Comparison of ENCODE assay signal across 31 cellular contexts in genomic region chr15:98792117-98792516, GRCh38.
"Had no signal": no experiment of that assay in that cellular context is flagged by ENCODE, and none has a peak within 500 bp of the region (broad histone marks: within the 10 kb centered on the region; RNA-seq: fewer than 3 reads in every experiment).

No MANE protein-coding gene starts in this region.

- H3K4me3 ChIP-seq: adrenal gland, body of pancreas, esophagus squamous epithelium had no signal

- H3K4me3 Mint-ChIP-seq: activated CD4-positive, alpha-beta memory T cell treated with anti-CD3 and anti-CD28 coated beads for 36 hours; activated CD8-positive, alpha-beta memory T cell treated with anti-CD3 and anti-CD28 coated beads, Interleukin-2, amount 10 ng/mL, durations not matched to agents 7 days and 5 days; activated CD8-positive, alpha-beta T cell treated with anti-CD3 and anti-CD28 coated beads, Interleukin-2, amount 10 ng/mL, durations not matched to agents 7 days and 5 days; activated naive CD4-positive, alpha-beta T cell treated with anti-CD3 and anti-CD28 coated beads for 36 hours; activated naive CD4-positive, alpha-beta T cell treated with anti-CD3 and anti-CD28 coated beads, Interleukin-2, amount 50 U/mL, for 24 hours; activated naive CD8-positive, alpha-beta T cell treated with anti-CD3 and anti-CD28 coated beads for 36 hours; activated naive CD8-positive, alpha-beta T cell treated with anti-CD3 and anti-CD28 coated beads, Interleukin-2, amount 50 U/mL, for 24 hours; activated T-helper 1 cell treated with anti-CD3 and anti-CD28 coated beads, Interleukin-12 subunit alpha, Interleukin-12 subunit beta, Interleukin-2, Interleukin-4 antibody, amounts not matched to agents 30 ng/mL and 10 ng/mL and 1 ng/mL, durations not matched to agents 14 hours and 24 hours and 36 hours; WTC11 had no signal

- H3K27ac ChIP-seq: adrenal gland, epithelial cell of prostate, esophagus squamous epithelium had no signal

- ATAC-seq: activated CD8-positive, alpha-beta memory T cell treated with anti-CD3 and anti-CD28 coated beads, Interleukin-2, amount 10 ng/mL, durations not matched to agents 7 days and 5 days; activated CD8-positive, alpha-beta T cell treated with anti-CD3 and anti-CD28 coated beads, Interleukin-2, amount 10 ng/mL, durations not matched to agents 7 days and 5 days; activated naive CD8-positive, alpha-beta T cell treated with anti-CD3 and anti-CD28 coated beads, Interleukin-2, amount 50 U/mL, for 24 hours; body of pancreas; WTC11 had no signal

- DNase-seq: activated CD4-positive, alpha-beta memory T cell treated with anti-CD3 and anti-CD28 coated beads for 36 hours; activated CD4-positive, alpha-beta T cell treated with anti-CD3 and anti-CD28 coated beads for 1 hour; activated CD4-positive, alpha-beta T cell treated with anti-CD3 and anti-CD28 coated beads for 48 hours; activated CD4-positive, alpha-beta T cell treated with anti-CD3 and anti-CD28 coated beads, Interleukin-2, amount 50 U/mL, for 1 hour; activated CD8-positive, alpha-beta memory T cell treated with anti-CD3 and anti-CD28 coated beads, Interleukin-2, amount 10 ng/mL, durations not matched to agents 7 days and 5 days; activated CD8-positive, alpha-beta memory T cell treated with anti-CD3 and anti-CD28 coated beads, Interleukin-2, amount 50 U/mL, for 4 hours; activated CD8-positive, alpha-beta T cell treated with anti-CD3 and anti-CD28 coated beads, Interleukin-2, amount 10 ng/mL, durations not matched to agents 7 days and 5 days; activated effector memory CD4-positive, alpha-beta T cell treated with anti-CD3 and anti-CD28 coated beads, Interleukin-2, amount 50 U/mL, for 16 hours; activated naive CD4-positive, alpha-beta T cell treated with anti-CD3 and anti-CD28 coated beads for 36 hours; activated naive CD8-positive, alpha-beta T cell treated with anti-CD3 and anti-CD28 coated beads for 36 hours; activated naive CD8-positive, alpha-beta T cell treated with anti-CD3 and anti-CD28 coated beads, Interleukin-2, amount 50 U/mL, for 24 hours; activated T-cell treated with anti-CD3 and anti-CD28 coated beads, Interleukin-2, amount 50 U/mL, for 1 hour; activated T-cell treated with anti-CD3 and anti-CD28 coated beads, Interleukin-2, amount 50 U/mL, for 48 hours; amygdala; aorta; body of pancreas; caudate nucleus; cortex of kidney; effector CD8-positive, alpha-beta T cell; esophagus squamous epithelium; T-helper 2 cell had no signal

- H3K27me3 ChIP-seq: adrenal gland, body of pancreas, esophagus squamous epithelium had no signal

- FAIRE-seq: colon, endometrium, endothelial cell of umbilical vein, frontal cortex had no signal

- H3K27me3 Mint-ChIP-seq: activated CD4-positive, alpha-beta memory T cell treated with anti-CD3 and anti-CD28 coated beads for 36 hours; activated CD8-positive, alpha-beta memory T cell treated with anti-CD3 and anti-CD28 coated beads, Interleukin-2, amount 10 ng/mL, durations not matched to agents 7 days and 5 days; activated naive CD4-positive, alpha-beta T cell treated with anti-CD3 and anti-CD28 coated beads, Interleukin-2, amount 50 U/mL, for 24 hours; activated naive CD8-positive, alpha-beta T cell treated with anti-CD3 and anti-CD28 coated beads for 36 hours; activated naive CD8-positive, alpha-beta T cell treated with anti-CD3 and anti-CD28 coated beads, Interleukin-2, amount 50 U/mL, for 24 hours had no signal

- H3K36me3 ChIP-seq: adrenal gland, esophagus squamous epithelium had no signal

- H3K9me3 ChIP-seq: adrenal gland, body of pancreas, esophagus squamous epithelium had no signal

- H3K9me3 Mint-ChIP-seq: activated CD4-positive, alpha-beta memory T cell treated with anti-CD3 and anti-CD28 coated beads for 36 hours; activated naive CD4-positive, alpha-beta T cell treated with anti-CD3 and anti-CD28 coated beads for 36 hours; activated naive CD4-positive, alpha-beta T cell treated with anti-CD3 and anti-CD28 coated beads, Interleukin-2, amount 50 U/mL, for 24 hours; activated naive CD8-positive, alpha-beta T cell treated with anti-CD3 and anti-CD28 coated beads for 36 hours; activated naive CD8-positive, alpha-beta T cell treated with anti-CD3 and anti-CD28 coated beads, Interleukin-2, amount 50 U/mL, for 24 hours; activated T-helper 1 cell treated with anti-CD3 and anti-CD28 coated beads, Interleukin-12 subunit alpha, Interleukin-12 subunit beta, Interleukin-2, Interleukin-4 antibody, amounts not matched to agents 30 ng/mL and 10 ng/mL and 1 ng/mL, durations not matched to agents 14 hours and 24 hours and 36 hours; activated T-helper 2 cell treated with anti-CD3 and anti-CD28 coated beads, Interferon-gamma antibody, Interleukin-2, Interleukin-4, amounts not matched to agents 10 μg/mL and 5 μg/mL and 100 μg/mL, durations not matched to agents 14 hours and 24 hours and 36 hours; WTC11 had no signal

- H3K27ac Mint-ChIP-seq: activated CD4-positive, alpha-beta memory T cell treated with anti-CD3 and anti-CD28 coated beads for 36 hours; activated CD8-positive, alpha-beta memory T cell treated with anti-CD3 and anti-CD28 coated beads, Interleukin-2, amount 10 ng/mL, durations not matched to agents 7 days and 5 days; activated CD8-positive, alpha-beta T cell treated with anti-CD3 and anti-CD28 coated beads, Interleukin-2, amount 10 ng/mL, durations not matched to agents 7 days and 5 days; activated naive CD4-positive, alpha-beta T cell treated with anti-CD3 and anti-CD28 coated beads for 36 hours; activated naive CD8-positive, alpha-beta T cell treated with anti-CD3 and anti-CD28 coated beads for 36 hours; activated naive CD8-positive, alpha-beta T cell treated with anti-CD3 and anti-CD28 coated beads, Interleukin-2, amount 50 U/mL, for 24 hours; activated T-helper 1 cell treated with anti-CD3 and anti-CD28 coated beads, Interleukin-12 subunit alpha, Interleukin-12 subunit beta, Interleukin-2, Interleukin-4 antibody, amounts not matched to agents 30 ng/mL and 10 ng/mL and 1 ng/mL, durations not matched to agents 14 hours and 24 hours and 36 hours; activated T-helper 2 cell treated with anti-CD3 and anti-CD28 coated beads, Interferon-gamma antibody, Interleukin-2, Interleukin-4, amounts not matched to agents 10 μg/mL and 5 μg/mL and 100 μg/mL, durations not matched to agents 14 hours and 24 hours and 36 hours; WTC11 had no signal

- H3K36me3 Mint-ChIP-seq: activated CD4-positive, alpha-beta memory T cell treated with anti-CD3 and anti-CD28 coated beads for 36 hours; activated CD8-positive, alpha-beta memory T cell treated with anti-CD3 and anti-CD28 coated beads, Interleukin-2, amount 10 ng/mL, durations not matched to agents 7 days and 5 days; activated naive CD4-positive, alpha-beta T cell treated with anti-CD3 and anti-CD28 coated beads, Interleukin-2, amount 50 U/mL, for 24 hours; activated naive CD8-positive, alpha-beta T cell treated with anti-CD3 and anti-CD28 coated beads for 36 hours; WTC11 had no signal
